In the genomic region with DNA sequence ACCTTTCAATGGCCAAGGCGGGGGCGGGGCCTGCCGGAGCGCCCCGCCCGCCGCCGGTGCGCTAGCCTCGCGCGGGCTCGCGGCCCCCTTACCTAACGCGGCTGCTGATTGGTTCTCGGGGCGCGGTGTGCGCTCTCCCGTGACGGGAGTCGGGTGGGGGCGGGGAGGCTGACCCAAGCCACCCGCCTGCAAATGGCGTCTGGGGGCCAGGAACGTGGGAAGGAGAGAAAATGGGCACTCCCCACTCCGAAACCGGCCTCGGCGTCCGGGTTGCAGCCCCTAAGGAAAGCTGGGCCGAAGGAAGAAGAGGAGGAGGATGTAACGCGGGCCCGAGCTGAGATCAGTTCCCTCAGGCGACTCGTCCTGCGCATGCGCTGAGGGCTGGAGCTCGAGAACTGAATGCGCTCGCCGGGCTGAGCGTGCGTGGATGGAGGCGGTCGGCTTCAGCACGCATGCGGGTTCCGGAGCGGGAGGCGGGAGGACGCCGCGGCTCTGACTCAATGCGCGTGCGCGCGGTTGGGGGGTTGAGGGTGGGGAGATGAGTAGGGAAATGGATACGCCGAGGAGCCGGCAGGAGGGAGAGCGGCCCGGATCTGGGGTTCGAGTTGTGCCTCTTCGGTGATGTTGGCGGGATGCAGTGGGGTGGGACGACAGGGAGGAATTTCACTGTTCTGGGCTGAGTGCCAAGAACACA, we compare ENCODE assay signal across 8 cellular contexts. TPM values are rescaled to one million over a fixed set of nuclear protein-coding genes. Genes with fewer than 3 reads are reported as not detected.
DNase-seq lines count a peak whose midpoint lies in the region; ATAC-seq and TF ChIP-seq lines count a peak whose summit lies in the region.

A gene with protein sequence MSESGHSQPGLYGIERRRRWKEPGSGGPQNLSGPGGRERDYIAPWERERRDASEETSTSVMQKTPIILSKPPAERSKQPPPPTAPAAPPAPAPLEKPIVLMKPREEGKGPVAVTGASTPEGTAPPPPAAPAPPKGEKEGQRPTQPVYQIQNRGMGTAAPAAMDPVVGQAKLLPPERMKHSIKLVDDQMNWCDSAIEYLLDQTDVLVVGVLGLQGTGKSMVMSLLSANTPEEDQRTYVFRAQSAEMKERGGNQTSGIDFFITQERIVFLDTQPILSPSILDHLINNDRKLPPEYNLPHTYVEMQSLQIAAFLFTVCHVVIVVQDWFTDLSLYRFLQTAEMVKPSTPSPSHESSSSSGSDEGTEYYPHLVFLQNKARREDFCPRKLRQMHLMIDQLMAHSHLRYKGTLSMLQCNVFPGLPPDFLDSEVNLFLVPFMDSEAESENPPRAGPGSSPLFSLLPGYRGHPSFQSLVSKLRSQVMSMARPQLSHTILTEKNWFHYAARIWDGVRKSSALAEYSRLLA (minus strand): TSS at position 401 of the 694 bp plus-strand sequence. CDS start 4,221 bp downstream, outside the sequence.

- H3K9ac ChIP-seq in skeletal muscle tissue (ENCODE audit: low read depth in 1 of 3, low read length in 3 of 3), result peak within 1 kb of the TSS; percentile 95 to 98 (median 97)

- peaks cover 8 to 17% (median 10%) of the 10 kb centered on the region in 3 donors for H3K36me3 ChIP-seq in skeletal muscle tissue (ENCODE audit: control insufficient read depth in 3 of 3, insufficient read depth in 3 of 3, low read length in 3 of 3)

- ATAC-seq in GM18870 (IDR thresholded peaks at IDR 0.05; ENCODE audit: unreplicated experiment) (peak; percentile 41), HG03135 (IDR thresholded peaks at IDR 0.05; ENCODE audit: unreplicated experiment) (peak; percentile 60)

- DNase-seq in ACHN, result peak; percentile 95
- peak; percentile 94 for DNase-seq in NCI-H2196 treated with DMSO at 0.1 percent for 48 hours (lab: John Stamatoyannopoulos, UW; ENCODE audit: unreplicated experiment)
- DNase-seq in T47D (ENCODE audit: low read depth in 1 of 2, low spot score in 1 of 2), result peak; percentile 94 to 96

- peaks cover 17 to 20% (median 18%) of the 10 kb centered on the region in 3 donors for H3K4me1 ChIP-seq in skeletal muscle tissue (ENCODE audit: control insufficient read depth in 3 of 3, insufficient read depth in 3 of 3, low read length in 3 of 3)

- H3K4me3 ChIP-seq in iPS-18c (ENCODE audit: insufficient read depth, low read depth, low read length) (peak within 1 kb of the TSS; percentile 95), skeletal muscle tissue (ENCODE audit: low read length in 3 of 3) (peak within 1 kb of the TSS; percentile 90 to 97 (median 94))

- H3K27ac ChIP-seq in VCaP, result peak within 1 kb of the TSS; percentile 99
- peak within 1 kb of the TSS; percentile 99 for H3K27ac ChIP-seq in skeletal muscle tissue (ENCODE audit: low read depth, low read length)

- no peak for TF ChIP-seq CTCF in VCaP (conservative IDR thresholded peaks at IDR 0.05)

- no peaks in the 10 kb centered on the region for H3K27me3 ChIP-seq in skeletal muscle tissue (ENCODE audit: control insufficient read depth in 3 of 3, insufficient read depth in 3 of 3, low read length in 3 of 3)

- H3K9me3 ChIP-seq in iPS-18c (ENCODE audit: control insufficient read depth, insufficient read depth, low read length) (no peaks in the 10 kb centered on the region), skeletal muscle tissue (ENCODE audit: control insufficient read depth in 3 of 3, low read length in 3 of 3) (no peaks in the 10 kb centered on the region)

- in situ Hi-C loops in ACHN (cut with HindIII; ENCODE audit: low pct_ligation_motif_present, low pct_unique_long_range_greater_than_20kb, low sequenced_read_pairs), result no loop called here
- in situ Hi-C loops in T47D (cut with HindIII; ENCODE audit: low pct_unique_long_range_greater_than_20kb, low sequenced_read_pairs), result no loop called here

RNA-seq across cellular contexts. Expression of the gene that starts here (rescaled TPM):
- 6.3 TPM for total RNA-seq in skeletal muscle tissue

Comparison
In these comparisons a context has a peak if more than half of its experiments do, and no peak if none do; other contexts are left out.
1. Peak in every context shown above with its lines: DNase-seq, ATAC-seq, H3K4me3 ChIP-seq and H3K27ac ChIP-seq.